In genomic region chr22:48490513-48491411, GRCh38 we compare ENCODE assay signal across 1 cellular context.
A peak's percentile ranks its signal among the peaks of the same experiment; 100 is the strongest.
TF ChIP-seq lines count a peak whose summit lies in the region.

No MANE protein-coding gene starts in this region.

TF ChIP-seq in H1, 55 proteins besides CTCF, POLR2A, EP300 and RAD21:
- TF ChIP-seq RBBP5 (IDR thresholded peaks at IDR 0.05; ENCODE audit: borderline replicate concordance, low read depth, low read length) (no peak), EZH2 (IDR thresholded peaks at IDR 0.05; ENCODE audit: low read depth, low read length, severe bottlenecking) (peak; percentile 14), POU5F1 (IDR thresholded peaks at IDR 0.05; ENCODE audit: low read depth, low read length) (no peak), SP1 (IDR thresholded peaks at IDR 0.05; ENCODE audit: low read depth, low read length) (no peak), ATF2 (IDR thresholded peaks at IDR 0.05; ENCODE audit: low read length) (no peak), RNF2 (IDR thresholded peaks at IDR 0.05; ENCODE audit: borderline replicate concordance, low read depth, low read length, missing control alignments, poor library complexity, severe bottlenecking) (no peak)
